Comparison of ENCODE assay signal across 1 cellular context in the genomic region with DNA sequence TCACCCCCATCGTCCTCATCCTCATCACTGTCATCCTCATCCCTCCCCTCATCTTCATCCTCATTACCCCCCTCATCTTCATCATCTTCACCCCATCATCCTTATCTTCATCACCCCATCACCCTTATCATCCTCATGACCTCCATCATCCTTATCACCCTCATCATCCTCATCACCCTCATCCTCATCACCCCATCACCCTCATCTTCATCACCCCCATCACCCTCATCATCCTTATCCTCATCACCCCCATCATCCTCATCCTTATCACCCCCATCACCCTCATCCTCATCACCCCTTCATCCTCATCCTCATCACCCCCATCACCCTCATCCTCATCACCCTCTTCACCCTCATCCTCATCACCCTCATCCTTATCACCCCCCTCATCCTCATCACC.
A peak's percentile ranks its signal among the peaks of the same experiment; 100 is the strongest.
TF ChIP-seq lines count a peak whose summit lies in the region.
"Not testable (repeated sequence)": the region's sequence is repeated elsewhere in the genome, so short reads cannot be mapped to it uniquely, and the experiment has no call there.

No MANE protein-coding gene starts in this region.

TF ChIP-seq in HepG2, 621 proteins besides CTCF, POLR2A, EP300 and RAD21:
- 0 out of 2 replicates have a peak, but pooled peaks have one; percentile 2 for TF ChIP-seq CREB1 (IDR thresholded peaks at IDR 0.05)
- not testable (repeated sequence) for TF ChIP-seq CREB1 (CRISPR knock-in tag; IDR thresholded peaks at IDR 0.05)
